Comparison of ENCODE assay signal across 16 cellular contexts in genomic region chr14:75563931-75564330, GRCh38.
A peak's percentile ranks its signal among the peaks of the same experiment; 100 is the strongest.
DNase-seq lines count a peak whose midpoint lies in the region; ATAC-seq lines count a peak whose summit lies in the region.
"Had no signal": no experiment of that assay in that cellular context is flagged by ENCODE, and none has a peak within 500 bp of the region (broad histone marks: within the 10 kb centered on the region; RNA-seq: fewer than 3 reads in every experiment).

No MANE protein-coding gene starts in this region.

- H3K27ac Mint-ChIP-seq in stimulated activated memory B cell treated with anti-CD40 and anti-IgM and Interleukin-4, amounts not matched to agents 10 μg/mL and 1 μg/mL and 100 μg/mL, for 72 hours, result no peak overlapping the region
- H3K27ac Mint-ChIP-seq: H9 had no signal

- peaks cover 45% of the 10 kb centered on the region for H3K4me1 Mint-ChIP-seq in stimulated activated memory B cell treated with anti-CD40 and anti-IgM and Interleukin-4, amounts not matched to agents 10 μg/mL and 1 μg/mL and 100 μg/mL, for 72 hours

- peaks cover 4% of the 10 kb centered on the region for H3K36me3 Mint-ChIP-seq in stimulated activated memory B cell treated with anti-CD40 and anti-IgM and Interleukin-4, amounts not matched to agents 10 μg/mL and 1 μg/mL and 100 μg/mL, for 72 hours

- H3K9me3 Mint-ChIP-seq in stimulated activated memory B cell treated with anti-CD40 and anti-IgM and Interleukin-4, amounts not matched to agents 10 μg/mL and 1 μg/mL and 100 μg/mL, for 72 hours, result no peaks in the 10 kb centered on the region
- H3K9me3 Mint-ChIP-seq: H9 had no signal

- ATAC-seq in stimulated activated naive CD8-positive, alpha-beta T cell treated with anti-CD3 and anti-CD28 coated beads, Interleukin-15, Interleukin-2, amounts not matched to agents 100 U/mL and 50 U/mL, for 24 hours, result no peak
- no peak for ATAC-seq in stimulated activated memory B cell treated with anti-CD40 and anti-IgM and Interleukin-4, amounts not matched to agents 10 μg/mL and 1 μg/mL and 100 μg/mL, for 72 hours
- ATAC-seq: GM12878, HepG2, SK-N-SH treated with all-trans-retinoic acid at 6 μM for 48 hours, T-helper 17 cell had no signal

- no peak overlapping the region for H3K4me3 Mint-ChIP-seq in stimulated activated memory B cell treated with anti-CD40 and anti-IgM and Interleukin-4, amounts not matched to agents 10 μg/mL and 1 μg/mL and 100 μg/mL, for 72 hours
- H3K4me3 Mint-ChIP-seq: H9, T-helper 17 cell had no signal

- no peaks in the 10 kb centered on the region for H3K27me3 Mint-ChIP-seq in stimulated activated memory B cell treated with anti-CD40 and anti-IgM and Interleukin-4, amounts not matched to agents 10 μg/mL and 1 μg/mL and 100 μg/mL, for 72 hours
- H3K27me3 Mint-ChIP-seq: T-helper 17 cell had no signal

- DNase-seq in DMS79 (lab: John Stamatoyannopoulos, UW) (peak; percentile 91), NCI-H2029 treated with DMSO at 0.1 percent for 48 hours (lab: John Stamatoyannopoulos, UW) (peak; percentile 20), NCI-H510A (lab: John Stamatoyannopoulos, UW) (peak; percentile 23), left kidney (ENCODE audit: low read depth, low spot score) (peak; percentile 24), SKM-1 treated with dmso at 0.1 percent for 144 hours (lab: John Stamatoyannopoulos, UW; ENCODE audit: unreplicated experiment) (no peak)
- no peak for DNase-seq in stimulated activated naive CD8-positive, alpha-beta T cell treated with anti-CD3 and anti-CD28 coated beads, Interleukin-15, Interleukin-2, amounts not matched to agents 100 U/mL and 50 U/mL, for 24 hours
- DNase-seq: DMS 273 treated with DMSO at 0.1 percent for 48 hours; H9; NCI-H1092 treated with DMSO at 0.1 percent for 48 hours; NCI-H1930; NK-92 treated with Interleukin-12 subunit alpha and Interleukin-12 subunit beta, amount 100 ng/mL, for 24 hours; T-helper 17 cell had no signal

Comparison
In these comparisons a context has a peak if more than half of its experiments do, and no peak if none do; other contexts are left out.
1. DNase-seq: peak in DMS79 (single experiment), NCI-H2029 treated with DMSO at 0.1 percent for 48 hours (single experiment), NCI-H510A (single experiment) and left kidney (single experiment); none in stimulated activated naive CD8-positive, alpha-beta T cell treated with anti-CD3 and anti-CD28 coated beads, Interleukin-15, Interleukin-2, amounts not matched to agents 100 U/mL and 50 U/mL, for 24 hours (single experiment) and SKM-1 treated with dmso at 0.1 percent for 144 hours (single experiment).